In the genomic region with DNA sequence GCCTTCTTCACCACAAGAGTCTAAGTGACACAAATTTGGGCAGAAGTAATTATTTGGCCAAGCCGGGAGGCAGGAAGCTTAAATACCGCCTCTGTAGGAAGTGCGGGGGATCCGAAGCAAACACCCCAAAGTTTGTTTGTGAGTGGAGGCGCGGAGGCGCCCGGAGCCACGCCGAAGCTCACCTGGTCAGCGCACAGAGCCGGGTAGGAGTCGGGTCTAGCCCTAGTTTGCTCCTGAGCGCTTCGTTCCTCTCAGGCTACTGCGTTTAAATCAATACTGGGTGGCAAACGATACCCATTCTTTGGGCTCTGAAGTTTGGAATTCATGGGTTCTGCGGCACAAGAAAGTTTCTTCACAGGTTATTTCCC, we compare ENCODE assay signal across 1 cellular context.
TF ChIP-seq lines count a peak whose summit lies in the region.

No MANE protein-coding gene starts in this region.

TF ChIP-seq in neural cell, 6 proteins besides CTCF, POLR2A, EP300 and RAD21:
- TF ChIP-seq, protein P1, sequence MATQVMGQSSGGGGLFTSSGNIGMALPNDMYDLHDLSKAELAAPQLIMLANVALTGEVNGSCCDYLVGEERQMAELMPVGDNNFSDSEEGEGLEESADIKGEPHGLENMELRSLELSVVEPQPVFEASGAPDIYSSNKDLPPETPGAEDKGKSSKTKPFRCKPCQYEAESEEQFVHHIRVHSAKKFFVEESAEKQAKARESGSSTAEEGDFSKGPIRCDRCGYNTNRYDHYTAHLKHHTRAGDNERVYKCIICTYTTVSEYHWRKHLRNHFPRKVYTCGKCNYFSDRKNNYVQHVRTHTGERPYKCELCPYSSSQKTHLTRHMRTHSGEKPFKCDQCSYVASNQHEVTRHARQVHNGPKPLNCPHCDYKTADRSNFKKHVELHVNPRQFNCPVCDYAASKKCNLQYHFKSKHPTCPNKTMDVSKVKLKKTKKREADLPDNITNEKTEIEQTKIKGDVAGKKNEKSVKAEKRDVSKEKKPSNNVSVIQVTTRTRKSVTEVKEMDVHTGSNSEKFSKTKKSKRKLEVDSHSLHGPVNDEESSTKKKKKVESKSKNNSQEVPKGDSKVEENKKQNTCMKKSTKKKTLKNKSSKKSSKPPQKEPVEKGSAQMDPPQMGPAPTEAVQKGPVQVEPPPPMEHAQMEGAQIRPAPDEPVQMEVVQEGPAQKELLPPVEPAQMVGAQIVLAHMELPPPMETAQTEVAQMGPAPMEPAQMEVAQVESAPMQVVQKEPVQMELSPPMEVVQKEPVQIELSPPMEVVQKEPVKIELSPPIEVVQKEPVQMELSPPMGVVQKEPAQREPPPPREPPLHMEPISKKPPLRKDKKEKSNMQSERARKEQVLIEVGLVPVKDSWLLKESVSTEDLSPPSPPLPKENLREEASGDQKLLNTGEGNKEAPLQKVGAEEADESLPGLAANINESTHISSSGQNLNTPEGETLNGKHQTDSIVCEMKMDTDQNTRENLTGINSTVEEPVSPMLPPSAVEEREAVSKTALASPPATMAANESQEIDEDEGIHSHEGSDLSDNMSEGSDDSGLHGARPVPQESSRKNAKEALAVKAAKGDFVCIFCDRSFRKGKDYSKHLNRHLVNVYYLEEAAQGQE (IDR thresholded peaks at IDR 0.05; ENCODE audit: borderline replicate concordance), result no peak
- TF ChIP-seq POLR2AphosphoS5 (IDR thresholded peaks at IDR 0.05) (no peak), MXI1 (conservative IDR thresholded peaks at IDR 0.05; ENCODE audit: poor library complexity, severe bottlenecking) (no peak), TAF1 (IDR thresholded peaks at IDR 0.05; ENCODE audit: low read depth) (no peak), SMC3 (conservative IDR thresholded peaks at IDR 0.05; ENCODE audit: poor library complexity) (no peak), EZH2 (IDR thresholded peaks at IDR 0.05; ENCODE audit: borderline replicate concordance, insufficient read depth, low read length, poor library complexity, severe bottlenecking) (no peak)
